In the genomic region with DNA sequence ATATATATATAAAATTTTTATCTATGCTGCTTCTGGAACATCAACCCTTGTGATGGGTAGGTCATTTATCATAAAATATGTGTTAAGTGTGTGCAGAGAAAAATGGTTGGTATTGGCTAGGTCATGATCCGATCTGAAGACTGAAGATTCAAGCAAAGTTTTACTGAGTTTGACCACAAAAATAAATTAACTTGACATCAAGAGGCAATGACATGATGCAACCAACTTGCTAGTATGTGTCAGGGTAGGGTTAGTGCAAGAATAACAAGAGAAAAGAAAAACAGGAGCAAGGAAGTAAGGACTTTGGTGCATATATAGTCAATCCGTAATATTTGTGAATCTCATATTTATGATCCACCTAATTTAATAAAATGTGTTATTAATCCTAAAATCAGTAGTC, we compare ENCODE assay signal across 1 cellular context.
TF ChIP-seq lines count a peak whose summit lies in the region.

No MANE protein-coding gene starts in this region.

TF ChIP-seq in GM12878, 131 proteins besides CTCF, POLR2A, EP300 and RAD21 (continued from another document):
- TF ChIP-seq, protein P1, sequence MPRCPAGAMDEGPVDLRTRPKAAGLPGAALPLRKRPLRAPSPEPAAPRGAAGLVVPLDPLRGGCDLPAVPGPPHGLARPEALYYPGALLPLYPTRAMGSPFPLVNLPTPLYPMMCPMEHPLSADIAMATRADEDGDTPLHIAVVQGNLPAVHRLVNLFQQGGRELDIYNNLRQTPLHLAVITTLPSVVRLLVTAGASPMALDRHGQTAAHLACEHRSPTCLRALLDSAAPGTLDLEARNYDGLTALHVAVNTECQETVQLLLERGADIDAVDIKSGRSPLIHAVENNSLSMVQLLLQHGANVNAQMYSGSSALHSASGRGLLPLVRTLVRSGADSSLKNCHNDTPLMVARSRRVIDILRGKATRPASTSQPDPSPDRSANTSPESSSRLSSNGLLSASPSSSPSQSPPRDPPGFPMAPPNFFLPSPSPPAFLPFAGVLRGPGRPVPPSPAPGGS (IDR thresholded peaks at IDR 0.05; ENCODE audit: borderline replicate concordance, insufficient read depth, low read depth, low read length, poor library complexity, severe bottlenecking): no peak
- TF ChIP-seq BRCA1 (IDR thresholded peaks at IDR 0.05; ENCODE audit: low read depth, low read length): no peak
- TF ChIP-seq HDGF (IDR thresholded peaks at IDR 0.05): no peak
- no peak for TF ChIP-seq IRF4 (IDR thresholded peaks at IDR 0.05; ENCODE audit: low read depth, low read length)
- no peak for TF ChIP-seq EED (IDR thresholded peaks at IDR 0.05; ENCODE audit: low read depth)
- no peak for TF ChIP-seq CHD4 (IDR thresholded peaks at IDR 0.05)
- TF ChIP-seq SMARCA5 (IDR thresholded peaks at IDR 0.05): no peak
- TF ChIP-seq, protein P2, sequence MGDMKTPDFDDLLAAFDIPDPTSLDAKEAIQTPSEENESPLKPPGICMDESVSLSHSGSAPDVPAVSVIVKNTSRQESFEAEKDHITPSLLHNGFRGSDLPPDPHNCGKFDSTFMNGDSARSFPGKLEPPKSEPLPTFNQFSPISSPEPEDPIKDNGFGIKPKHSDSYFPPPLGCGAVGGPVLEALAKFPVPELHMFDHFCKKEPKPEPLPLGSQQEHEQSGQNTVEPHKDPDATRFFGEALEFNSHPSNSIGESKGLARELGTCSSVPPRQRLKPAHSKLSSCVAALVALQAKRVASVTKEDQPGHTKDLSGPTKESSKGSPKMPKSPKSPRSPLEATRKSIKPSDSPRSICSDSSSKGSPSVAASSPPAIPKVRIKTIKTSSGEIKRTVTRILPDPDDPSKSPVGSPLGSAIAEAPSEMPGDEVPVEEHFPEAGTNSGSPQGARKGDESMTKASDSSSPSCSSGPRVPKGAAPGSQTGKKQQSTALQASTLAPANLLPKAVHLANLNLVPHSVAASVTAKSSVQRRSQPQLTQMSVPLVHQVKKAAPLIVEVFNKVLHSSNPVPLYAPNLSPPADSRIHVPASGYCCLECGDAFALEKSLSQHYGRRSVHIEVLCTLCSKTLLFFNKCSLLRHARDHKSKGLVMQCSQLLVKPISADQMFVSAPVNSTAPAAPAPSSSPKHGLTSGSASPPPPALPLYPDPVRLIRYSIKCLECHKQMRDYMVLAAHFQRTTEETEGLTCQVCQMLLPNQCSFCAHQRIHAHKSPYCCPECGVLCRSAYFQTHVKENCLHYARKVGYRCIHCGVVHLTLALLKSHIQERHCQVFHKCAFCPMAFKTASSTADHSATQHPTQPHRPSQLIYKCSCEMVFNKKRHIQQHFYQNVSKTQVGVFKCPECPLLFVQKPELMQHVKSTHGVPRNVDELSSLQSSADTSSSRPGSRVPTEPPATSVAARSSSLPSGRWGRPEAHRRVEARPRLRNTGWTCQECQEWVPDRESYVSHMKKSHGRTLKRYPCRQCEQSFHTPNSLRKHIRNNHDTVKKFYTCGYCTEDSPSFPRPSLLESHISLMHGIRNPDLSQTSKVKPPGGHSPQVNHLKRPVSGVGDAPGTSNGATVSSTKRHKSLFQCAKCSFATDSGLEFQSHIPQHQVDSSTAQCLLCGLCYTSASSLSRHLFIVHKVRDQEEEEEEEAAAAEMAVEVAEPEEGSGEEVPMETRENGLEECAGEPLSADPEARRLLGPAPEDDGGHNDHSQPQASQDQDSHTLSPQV (IDR thresholded peaks at IDR 0.05): no peak
- no peak for TF ChIP-seq FOS (IDR thresholded peaks at IDR 0.05; ENCODE audit: borderline replicate concordance, extremely low read depth, insufficient read length)
- TF ChIP-seq NFXL1 (IDR thresholded peaks at IDR 0.05; ENCODE audit: borderline replicate concordance): no peak
- TF ChIP-seq, protein P3, sequence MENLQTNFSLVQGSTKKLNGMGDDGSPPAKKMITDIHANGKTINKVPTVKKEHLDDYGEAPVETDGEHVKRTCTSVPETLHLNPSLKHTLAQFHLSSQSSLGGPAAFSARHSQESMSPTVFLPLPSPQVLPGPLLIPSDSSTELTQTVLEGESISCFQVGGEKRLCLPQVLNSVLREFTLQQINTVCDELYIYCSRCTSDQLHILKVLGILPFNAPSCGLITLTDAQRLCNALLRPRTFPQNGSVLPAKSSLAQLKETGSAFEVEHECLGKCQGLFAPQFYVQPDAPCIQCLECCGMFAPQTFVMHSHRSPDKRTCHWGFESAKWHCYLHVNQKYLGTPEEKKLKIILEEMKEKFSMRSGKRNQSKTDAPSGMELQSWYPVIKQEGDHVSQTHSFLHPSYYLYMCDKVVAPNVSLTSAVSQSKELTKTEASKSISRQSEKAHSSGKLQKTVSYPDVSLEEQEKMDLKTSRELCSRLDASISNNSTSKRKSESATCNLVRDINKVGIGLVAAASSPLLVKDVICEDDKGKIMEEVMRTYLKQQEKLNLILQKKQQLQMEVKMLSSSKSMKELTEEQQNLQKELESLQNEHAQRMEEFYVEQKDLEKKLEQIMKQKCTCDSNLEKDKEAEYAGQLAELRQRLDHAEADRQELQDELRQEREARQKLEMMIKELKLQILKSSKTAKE (IDR thresholded peaks at IDR 0.05; ENCODE audit: low read depth, poor library complexity, severe bottlenecking): no peak
